ENCODE assay signal across 11 cellular contexts in the genomic region with DNA sequence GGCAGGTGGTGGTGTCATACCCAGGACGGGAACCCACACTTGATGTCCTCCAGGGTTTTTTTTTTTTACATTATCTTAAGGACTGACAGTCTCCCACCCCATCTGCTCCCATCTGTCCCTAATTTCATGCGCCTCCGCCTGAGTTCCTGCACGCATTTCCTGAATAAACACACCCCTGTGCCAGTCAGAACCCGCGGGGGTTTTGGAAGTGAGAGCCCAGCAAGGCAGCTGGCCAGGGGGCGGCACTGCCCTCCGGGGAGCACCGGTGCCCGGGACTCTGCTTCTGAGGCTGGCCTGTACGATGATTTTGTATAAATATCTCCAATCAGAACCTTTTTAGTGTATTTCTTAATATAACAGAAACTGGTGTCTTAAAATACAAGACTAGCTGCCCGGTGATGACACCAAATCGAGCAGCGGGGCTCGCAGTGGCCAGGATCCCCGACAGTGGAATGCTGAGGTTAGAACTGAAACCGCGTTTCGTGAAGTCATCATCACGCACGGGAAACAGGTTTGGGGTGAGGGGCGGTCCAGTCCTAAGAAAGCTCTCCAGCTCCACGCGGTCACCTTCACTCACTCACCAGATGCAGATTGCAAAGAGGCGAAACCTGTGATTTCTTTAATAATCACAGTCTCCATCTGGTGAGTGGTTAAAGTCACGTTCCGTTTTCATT. TPM values are rescaled to one million over a fixed set of nuclear protein-coding genes. Genes with fewer than 3 reads are reported as not detected.
DNase-seq lines count a peak whose midpoint lies in the region; ATAC-seq, FAIRE-seq and TF ChIP-seq lines count a peak whose summit lies in the region.
"Had no signal": no experiment of that assay in that cellular context is flagged by ENCODE, and none has a peak within 500 bp of the region (broad histone marks: within the 10 kb centered on the region; RNA-seq: fewer than 3 reads in every experiment).

No MANE protein-coding gene starts in this region.

- no peak overlapping the region for H3K4me3 ChIP-seq in H1 (ENCODE audit: extremely low read depth in 1 of 4, insufficient read depth in 2 of 4, low read depth in 3 of 4, low read length in 4 of 4)
- no peak overlapping the region for H3K4me3 ChIP-seq in spleen
- H3K4me3 ChIP-seq: esophagus muscularis mucosa had no signal

- no peak for FAIRE-seq in H1 (lab: Jason Lieb, UNC)

- no peak overlapping the region for H4K91ac ChIP-seq in H1 (replicated peaks; ENCODE audit: insufficient read length, low read length)

- no peak overlapping the region for H4K8ac ChIP-seq in H1 (ENCODE audit: extremely low read depth, insufficient read depth, low read length)

- no peak overlapping the region for H3K27ac ChIP-seq in H1 (ENCODE audit: low read depth, low read length)
- no peak overlapping the region for H3K27ac ChIP-seq in spleen
- H3K27ac ChIP-seq: esophagus muscularis mucosa had no signal

- H4K20me1 ChIP-seq in H1 (replicated peaks in 1 of 2; ENCODE audit: control insufficient read depth in 1 of 2, insufficient read depth in 2 of 2, low read length in 2 of 2): peaks cover 0 to 7% of the 10 kb centered on the region in 2 experiments

- peaks cover 0 to 17% (median 6%) of the 10 kb centered on the region in 4 experiments; a peak in 6 of 8 replicates for H3K36me3 ChIP-seq in H1 (ENCODE audit: control insufficient read depth in 2 of 4, insufficient read depth in 4 of 4, low read length in 3 of 4)
- H3K36me3 ChIP-seq in spleen: peaks cover 0 to 78% (median 18%) of the 10 kb centered on the region in 6 donors

- H3K23me2 ChIP-seq in H1 (ENCODE audit: low read depth, low read length): no peaks in the 10 kb centered on the region

- H3K4me1 ChIP-seq in H1 (replicated peaks in 1 of 4; ENCODE audit: control insufficient read depth in 3 of 4, insufficient read depth in 4 of 4, low read length in 3 of 4) (no peaks in the 10 kb centered on the region; a peak in 1 of 7 replicates), spleen (peaks cover 0 to 13% (median 3%) of the 10 kb centered on the region in 6 donors)
- H3K4me1 ChIP-seq: esophagus muscularis mucosa had no signal

- no peak for TF ChIP-seq CTCF in H1 (IDR thresholded peaks at IDR 0.05; ENCODE audit: control extremely low read depth in 1 of 3, insufficient read depth in 1 of 3, low read depth in 1 of 3, low read length in 3 of 3)
- TF ChIP-seq CTCF in spleen (IDR thresholded peaks at IDR 0.05 in 8 of 11, conservative IDR thresholded peaks at IDR 0.05 in 3 of 11): no peak

- POLR2A ChIA-PET in H1 (lab: Charles Lee; ENCODE audit: partially characterized antibody): interaction anchor here (1.4 to 2.9 kb wide), 4 partner anchors 11 to 62 kb away, joined by 4 to 20 read pairs (median 10); partner anchors contain the start of gene PPP2R2D

- TF ChIP-seq POLR2A in H1 (IDR thresholded peaks at IDR 0.05; ENCODE audit: control extremely low read depth in 1 of 2, low read depth in 2 of 2, low read length in 2 of 2) (no peak), spleen (IDR thresholded peaks at IDR 0.05) (no peak)

- H2BK5ac ChIP-seq in H1 (ENCODE audit: low read depth, low read length): 0 out of 2 replicates have a peak overlapping the region, but pooled peaks have one; percentile 9

- H4K5ac ChIP-seq in H1 (ENCODE audit: insufficient read length, low read depth, low read length): no peak overlapping the region

- no peak overlapping the region for H3K4ac ChIP-seq in H1 (replicated peaks; ENCODE audit: insufficient read length, low read depth, low read length)

- 93% methylated on average over 27 of the region's 27 CpGs; no CpG with 5 or more reads in 1 of the 2 experiments for WGBS in H1 (ENCODE audit: extremely low coverage in 1 of 2, insufficient coverage in 1 of 2, insufficient read length in 1 of 2, insufficient replicate concordance in 2 of 2, low coverage in 1 of 2, low lambda C conversion rate in 2 of 2, missing lambda C conversion rate in 1 of 2), 2 experiments
- 87 to 91% (median 88%) methylated on average over 27 of the region's 27 CpGs for WGBS in spleen, 5 donors

- H3K79me1 ChIP-seq in H1 (ENCODE audit: low read depth, low read length): peaks cover 3% of the 10 kb centered on the region; the same call in 1 of the 2 replicates

- no peak overlapping the region for H2BK20ac ChIP-seq in H1 (ENCODE audit: low read length)

- H2AFZ ChIP-seq in H1 (ENCODE audit: low read length): no peak overlapping the region

- H3K23ac ChIP-seq in H1 (ENCODE audit: insufficient read length): no peak overlapping the region

- H3K27me3 ChIP-seq in H1 (replicated peaks in 1 of 4; ENCODE audit: control insufficient read depth in 3 of 4, extremely low read depth in 1 of 4, insufficient read depth in 3 of 4, low read length in 3 of 4) (no peaks in the 10 kb centered on the region), spleen (replicated peaks in 1 of 7) (no peaks in the 10 kb centered on the region)
- H3K27me3 ChIP-seq: esophagus muscularis mucosa had no signal

- intact Hi-C loops in spleen (cut with DNase I; ENCODE audit: low total_unique reads): no loop called here

- H3K79me2 ChIP-seq in H1 (ENCODE audit: control insufficient read depth in 1 of 2, insufficient read depth in 2 of 2, low read length in 2 of 2): no peaks in the 10 kb centered on the region

- no peak overlapping the region for H2BK120ac ChIP-seq in H1 (replicated peaks; ENCODE audit: low read depth, low read length)

- H2BK15ac ChIP-seq in H1 (ENCODE audit: low read length): no peak overlapping the region

- no peak overlapping the region for H3K4me2 ChIP-seq in H1 (ENCODE audit: insufficient read depth in 1 of 2, low read depth in 2 of 2, low read length in 2 of 2)

- H3K9me3 ChIP-seq in H1 (ENCODE audit: insufficient read depth in 2 of 2, low read depth in 1 of 2, low read length in 1 of 2) (peaks cover 0 to 3% of the 10 kb centered on the region in 2 experiments; a peak in 1 of 4 replicates), spleen (no peaks in the 10 kb centered on the region)
- H3K9me3 ChIP-seq: esophagus muscularis mucosa had no signal

- CTCF ChIA-PET in H1 (lab: Charles Lee; ENCODE audit: partially characterized antibody): interaction anchor here (0.7 to 1.8 kb wide), 5 partner anchors 10 to 61 kb away, joined by 3 to 7 read pairs (median 5); no protein-coding TSS in a partner anchor

- no peak overlapping the region for H3K18ac ChIP-seq in H1 (ENCODE audit: extremely low read depth, low read length)

- no peak overlapping the region for H3K56ac ChIP-seq in H1 (replicated peaks; ENCODE audit: insufficient read length, low read depth, low read length)

- no peak overlapping the region for H3K9ac ChIP-seq in H1 (replicated peaks in 1 of 4; ENCODE audit: extremely low read depth in 1 of 4, low read depth in 3 of 4, low read length in 3 of 4)

- TF ChIP-seq RAD21 in H1 (IDR thresholded peaks at IDR 0.05 in 1 of 2, conservative IDR thresholded peaks at IDR 0.05 in 1 of 2; ENCODE audit: low read depth in 2 of 2, low read length in 2 of 2): no peak

- no peak overlapping the region for H2AK5ac ChIP-seq in H1 (ENCODE audit: low read depth, low read length)

- DNase-seq in SHP77 (lab: John Stamatoyannopoulos, UW) (peak; percentile 15 to 31), SHP77 treated with DMSO at 0.1 percent for 48 hours (lab: John Stamatoyannopoulos, UW) (no peak), NCI-H2081 (lab: John Stamatoyannopoulos, UW) (peak; percentile 31 to 59), H1 (ENCODE audit: low read depth in 1 of 2, low spot score in 2 of 2) (no peak), spleen (peak; percentile 65), HK-2 (ENCODE audit: unreplicated experiment) (no peak), NCI-H2107 treated with DMSO at 0.1 percent for 48 hours (lab: John Stamatoyannopoulos, UW; ENCODE audit: unreplicated experiment) (no peak)
- DNase-seq: activated T-cell treated with anti-CD3 and anti-CD28 coated beads for 4 hours, immature natural killer cell had no signal

- TF ChIP-seq EP300 in H1 (IDR thresholded peaks at IDR 0.05; ENCODE audit: borderline replicate concordance in 1 of 2, low read depth in 2 of 2, low read length in 2 of 2): no peak

- H3K14ac ChIP-seq in H1 (ENCODE audit: insufficient read length): no peak overlapping the region

- no peak for ATAC-seq in HG03039 (IDR thresholded peaks at IDR 0.05; ENCODE audit: unreplicated experiment)

- H2BK12ac ChIP-seq in H1 (ENCODE audit: low read depth, low read length): no peak overlapping the region

TF ChIP-seq in H1, 55 proteins besides CTCF, POLR2A, EP300 and RAD21:
- no peak for TF ChIP-seq FOSL1 (IDR thresholded peaks at IDR 0.05; ENCODE audit: insufficient read depth, low read depth, low read length)
- no peak for TF ChIP-seq SP4 (IDR thresholded peaks at IDR 0.05; ENCODE audit: low read length)
- TF ChIP-seq SUZ12 (IDR thresholded peaks at IDR 0.05; ENCODE audit: low read length): no peak
- no peak for TF ChIP-seq SIX5 (IDR thresholded peaks at IDR 0.05; ENCODE audit: low read depth, low read length)
- TF ChIP-seq, protein P1, sequence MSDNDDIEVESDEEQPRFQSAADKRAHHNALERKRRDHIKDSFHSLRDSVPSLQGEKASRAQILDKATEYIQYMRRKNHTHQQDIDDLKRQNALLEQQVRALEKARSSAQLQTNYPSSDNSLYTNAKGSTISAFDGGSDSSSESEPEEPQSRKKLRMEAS (IDR thresholded peaks at IDR 0.05): no peak
- no peak for TF ChIP-seq TCF12 (IDR thresholded peaks at IDR 0.05; ENCODE audit: low read depth, low read length)
- TF ChIP-seq NANOG (IDR thresholded peaks at IDR 0.05; ENCODE audit: insufficient read depth, low read depth, low read length, poor library complexity, severe bottlenecking): no peak
- TF ChIP-seq EGR1 (IDR thresholded peaks at IDR 0.05; ENCODE audit: borderline replicate concordance, low read depth, low read length): no peak
TF ChIP-seq in H1: peak in this region for 0.

RNA-seq across cellular contexts. Expression of gene BNIP3, which starts 19.8 kb away (rescaled TPM):
- 25.8 and 26.4 TPM in 2 replicates for total RNA-seq in H1 (2021; fragmentation: NEBNext Ultra II Directional; extraction: Animal tissue kit (Norgen Biotek cat#: 25700))
- polyA plus RNA-seq in H1 (2011; rRNA removed): 58.9 and 75.1 TPM in 2 replicates
- 79.1 TPM for polyA plus RNA-seq in H1 (2011; cell fraction: cytosol; rRNA removed)
- polyA plus RNA-seq in H1 (2011; cell fraction: nucleus; rRNA removed): 28.9 TPM
- 33.0 to 61.3 TPM (median 43.3 TPM) in 4 replicates for polyA plus RNA-seq in H1 (2012, experiment 1 of 2)
- 15.1 TPM for polyA plus RNA-seq in H1 (2012, experiment 2 of 2)
- polyA plus RNA-seq in H1 (2013, experiment 1 of 2): 24.6 TPM
- polyA plus RNA-seq in H1 (2013, experiment 2 of 2): 28.6 TPM
- polyA minus RNA-seq in H1 (2011; rRNA and poly(A)+ RNA removed): 13.6 and 20.7 TPM in 2 replicates
- 33.6 TPM for polyA minus RNA-seq in H1 (2011; cell fraction: cytosol; rRNA and poly(A)+ RNA removed)
- 17.5 TPM for polyA minus RNA-seq in H1 (2011; cell fraction: nucleus; rRNA and poly(A)+ RNA removed)
- 10 to 100 TPM; 13.9 to 42.6 (median 36.9) TPM for total RNA-seq in spleen
- polyA plus RNA-seq in spleen: 1 to 10 TPM; 4.2 to 8.4 (median 6.4) TPM

Comparison
In these comparisons a context has a peak if more than half of its experiments do, and no peak if none do; other contexts are left out.
1. DNase-seq: peak in SHP77 (2 of 2), NCI-H2081 (2 of 2) and spleen (single experiment); none in SHP77 treated with DMSO at 0.1 percent for 48 hours (single experiment), H1 (0 of 2), HK-2 (single experiment) and NCI-H2107 treated with DMSO at 0.1 percent for 48 hours (single experiment).